13 cellular contexts compared by ENCODE assay signal in genomic region chr20:34915131-34915530, GRCh38.
"Had no signal": no experiment of that assay in that cellular context is flagged by ENCODE, and none has a peak within 500 bp of the region (broad histone marks: within the 10 kb centered on the region; RNA-seq: fewer than 3 reads in every experiment).

No MANE protein-coding gene starts in this region.

- H3K9me3 ChIP-seq: tibial nerve, vagina had no signal

- H3K27ac Mint-ChIP-seq: activated naive CD4-positive, alpha-beta T cell treated with anti-CD3 and anti-CD28 coated beads for 36 hours; activated naive CD8-positive, alpha-beta T cell treated with anti-CD3 and anti-CD28 coated beads, Interleukin-2, amount 50 U/mL, for 24 hours; nephron progenitor cell had no signal

- H3K36me3 ChIP-seq: vagina had no signal

- H3K4me3 ChIP-seq: dorsolateral prefrontal cortex, tibial nerve, vagina had no signal

- H3K4me3 Mint-ChIP-seq: activated naive CD4-positive, alpha-beta T cell treated with anti-CD3 and anti-CD28 coated beads for 36 hours; activated naive CD8-positive, alpha-beta T cell treated with anti-CD3 and anti-CD28 coated beads, Interleukin-2, amount 50 U/mL, for 24 hours; nephron progenitor cell had no signal

- H3K27me3 Mint-ChIP-seq: activated naive CD8-positive, alpha-beta T cell treated with anti-CD3 and anti-CD28 coated beads, Interleukin-2, amount 50 U/mL, for 24 hours had no signal

- ATAC-seq: activated naive CD8-positive, alpha-beta T cell treated with anti-CD3 and anti-CD28 coated beads, Interleukin-2, amount 50 U/mL, for 24 hours; sciatic nerve had no signal

- H3K4me1 ChIP-seq: vagina had no signal

- H3K27ac ChIP-seq: dorsolateral prefrontal cortex, tibial nerve, vagina had no signal

- H3K27me3 ChIP-seq: dorsolateral prefrontal cortex, tibial nerve, vagina had no signal

- DNase-seq: activated naive CD4-positive, alpha-beta T cell treated with anti-CD3 and anti-CD28 coated beads for 36 hours; activated naive CD8-positive, alpha-beta T cell treated with anti-CD3 and anti-CD28 coated beads, Interleukin-2, amount 50 U/mL, for 24 hours; activated T-cell treated with anti-CD3 and anti-CD28 coated beads for 4 hours; aorta; dorsolateral prefrontal cortex; hippocampal formation; nephron progenitor cell; occipital lobe; stimulated activated CD4-positive, alpha-beta T cell treated with anti-CD3 and anti-CD28 coated beads, Interleukin-1b, Interleukin-23, amount 100 ng/mL, for 48 hours; substantia nigra had no signal

- H3K9me3 Mint-ChIP-seq: activated naive CD4-positive, alpha-beta T cell treated with anti-CD3 and anti-CD28 coated beads for 36 hours; activated naive CD8-positive, alpha-beta T cell treated with anti-CD3 and anti-CD28 coated beads, Interleukin-2, amount 50 U/mL, for 24 hours; nephron progenitor cell had no signal

- H3K4me1 Mint-ChIP-seq: nephron progenitor cell had no signal
